ENCODE assay signal across 12 cellular contexts in the genomic region with DNA sequence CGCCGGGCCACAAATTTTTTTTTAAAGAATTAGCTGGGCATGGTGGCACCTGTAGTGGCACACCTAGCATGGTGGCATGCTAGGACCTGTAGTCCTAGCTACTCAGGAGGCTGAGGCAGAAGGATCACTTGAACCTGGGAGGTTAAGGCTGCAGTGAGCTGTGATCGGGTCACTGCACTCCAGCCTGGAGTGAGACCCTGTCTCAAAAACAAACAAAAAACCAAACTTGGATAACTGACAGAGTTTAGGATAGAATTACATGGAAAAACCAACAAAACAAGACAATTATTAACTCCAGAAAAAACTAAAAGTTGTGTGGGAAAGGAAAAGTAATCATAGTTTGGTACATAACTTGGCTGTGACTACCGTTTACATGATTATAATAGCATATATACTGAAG. TPM values are rescaled to one million over a fixed set of nuclear protein-coding genes. Genes with fewer than 3 reads are reported as not detected.
DNase-seq lines count a peak whose midpoint lies in the region; ATAC-seq and TF ChIP-seq lines count a peak whose summit lies in the region.
"Had no signal": no experiment of that assay in that cellular context is flagged by ENCODE, and none has a peak within 500 bp of the region (broad histone marks: within the 10 kb centered on the region; RNA-seq: fewer than 3 reads in every experiment).

No MANE protein-coding gene starts in this region.

- intact Hi-C loops in cardiac septum (cut with DNase I) = no loop called here
- intact Hi-C loops in left ventricle myocardium superior (cut with micrococcal nuclease) = loop anchor here (10.0 kb wide), 1 partner anchor 50 kb away; no protein-coding TSS in a partner anchor
- intact Hi-C loops in activated T-helper 1 cell treated with anti-CD3 and anti-CD28 coated beads, Interleukin-12 subunit alpha, Interleukin-12 subunit beta, Interleukin-2, Interleukin-4 antibody, amounts not matched to agents 30 ng/mL and 10 ng/mL and 1 ng/mL, durations not matched to agents 14 hours and 24 hours and 36 hours (cut with micrococcal nuclease) = no loop called here
- intact Hi-C loops in right lobe of liver (cut with DNase I) = no loop called here
- intact Hi-C loops in upper lobe of right lung (cut with DNase I) = no loop called here

- WGBS in right lobe of liver (ENCODE audit: insufficient coverage, low coverage, low lambda C conversion rate, missing lambda C conversion rate) = 59% methylated on average over 4 of the region's 4 CpGs

- DNase-seq in cardiac septum (ENCODE audit: low spot score) (peak; percentile 38), left ventricle myocardium superior (no peak), right lobe of liver (peak in 1 of 3 donors; percentile 33), upper lobe of right lung (no peak), H7 (no peak), RPMI8226 (no peak), GM13976 (ENCODE audit: low spot score) (no peak)
- DNase-seq in activated T-helper 1 cell treated with anti-CD3 and anti-CD28 coated beads, Interleukin-12 subunit alpha, Interleukin-12 subunit beta, Interleukin-2, Interleukin-4 antibody, amounts not matched to agents 30 ng/mL and 10 ng/mL and 1 ng/mL, durations not matched to agents 14 hours and 24 hours and 36 hours (ENCODE audit: low spot score) = no peak
- DNase-seq: GOT3, left cardiac atrium, NCI-H1694 had no signal

- H3K27ac Mint-ChIP-seq in activated T-helper 1 cell treated with anti-CD3 and anti-CD28 coated beads, Interleukin-12 subunit alpha, Interleukin-12 subunit beta, Interleukin-2, Interleukin-4 antibody, amounts not matched to agents 30 ng/mL and 10 ng/mL and 1 ng/mL, durations not matched to agents 14 hours and 24 hours and 36 hours = peak overlapping the region; percentile 100

- H3K36me3 ChIP-seq in right lobe of liver (no peaks in the 10 kb centered on the region), upper lobe of right lung (no peaks in the 10 kb centered on the region), H7 (replicated peaks; ENCODE audit: control insufficient read depth, insufficient read depth, low read length) (no peaks in the 10 kb centered on the region)
- H3K36me3 ChIP-seq: BLaER1 had no signal

- H3K36me3 Mint-ChIP-seq in activated T-helper 1 cell treated with anti-CD3 and anti-CD28 coated beads, Interleukin-12 subunit alpha, Interleukin-12 subunit beta, Interleukin-2, Interleukin-4 antibody, amounts not matched to agents 30 ng/mL and 10 ng/mL and 1 ng/mL, durations not matched to agents 14 hours and 24 hours and 36 hours (ENCODE audit: low read depth) = peaks cover 15% of the 10 kb centered on the region

- H3K4me1 ChIP-seq in right lobe of liver (peaks cover 0 to 9% (median 2%) of the 10 kb centered on the region in 4 donors), upper lobe of right lung (peaks cover 10% of the 10 kb centered on the region)

- no peak overlapping the region for H3K4me3 ChIP-seq in right lobe of liver
- H3K4me3 ChIP-seq in upper lobe of right lung = peak overlapping the region; percentile 83
- no peak overlapping the region for H3K4me3 ChIP-seq in H7 (ENCODE audit: insufficient read depth, low read depth, low read length)
- H3K4me3 ChIP-seq: BLaER1 had no signal

- H3K27ac ChIP-seq in right lobe of liver (peak overlapping the region in 2 of 3 donors; percentile 100), upper lobe of right lung (no peak overlapping the region)
- H3K27ac ChIP-seq: BLaER1 had no signal

- in situ Hi-C loops in GM13976 (cut with MboI; ENCODE audit: low sequenced_read_pairs, unreplicated experiment) = no loop called here

- peak overlapping the region; percentile 94 for H3K4me3 Mint-ChIP-seq in activated T-helper 1 cell treated with anti-CD3 and anti-CD28 coated beads, Interleukin-12 subunit alpha, Interleukin-12 subunit beta, Interleukin-2, Interleukin-4 antibody, amounts not matched to agents 30 ng/mL and 10 ng/mL and 1 ng/mL, durations not matched to agents 14 hours and 24 hours and 36 hours

- TF ChIP-seq CTCF in right lobe of liver (IDR thresholded peaks at IDR 0.05) = no peak
- no peak for TF ChIP-seq CTCF in upper lobe of right lung (IDR thresholded peaks at IDR 0.05)
- no peak for TF ChIP-seq CTCF in GM13976 (IDR thresholded peaks at IDR 0.05; ENCODE audit: borderline replicate concordance, control extremely low read depth, extremely low read depth, insufficient read depth, missing control alignments)

- no peaks in the 10 kb centered on the region for H3K27me3 Mint-ChIP-seq in activated T-helper 1 cell treated with anti-CD3 and anti-CD28 coated beads, Interleukin-12 subunit alpha, Interleukin-12 subunit beta, Interleukin-2, Interleukin-4 antibody, amounts not matched to agents 30 ng/mL and 10 ng/mL and 1 ng/mL, durations not matched to agents 14 hours and 24 hours and 36 hours (ENCODE audit: insufficient read depth)

- no peaks in the 10 kb centered on the region for H3K9me3 ChIP-seq in right lobe of liver
- H3K9me3 ChIP-seq in upper lobe of right lung = no peaks in the 10 kb centered on the region
- H3K9me3 ChIP-seq: BLaER1 had no signal

- no peaks in the 10 kb centered on the region for H3K27me3 ChIP-seq in right lobe of liver
- H3K27me3 ChIP-seq in upper lobe of right lung = no peaks in the 10 kb centered on the region
- no peaks in the 10 kb centered on the region for H3K27me3 ChIP-seq in H7 (ENCODE audit: control insufficient read depth, insufficient read depth, low read length)
- H3K27me3 ChIP-seq: BLaER1 had no signal

- ATAC-seq in left ventricle myocardium superior = no peak
- no peak for ATAC-seq in right lobe of liver
- ATAC-seq in upper lobe of right lung = no peak
- ATAC-seq: left cardiac atrium had no signal

- H3K9me3 Mint-ChIP-seq in activated T-helper 1 cell treated with anti-CD3 and anti-CD28 coated beads, Interleukin-12 subunit alpha, Interleukin-12 subunit beta, Interleukin-2, Interleukin-4 antibody, amounts not matched to agents 30 ng/mL and 10 ng/mL and 1 ng/mL, durations not matched to agents 14 hours and 24 hours and 36 hours = no peaks in the 10 kb centered on the region

- no peak for TF ChIP-seq POLR2A in right lobe of liver (IDR thresholded peaks at IDR 0.05)

- peaks cover 39% of the 10 kb centered on the region for H3K4me1 Mint-ChIP-seq in activated T-helper 1 cell treated with anti-CD3 and anti-CD28 coated beads, Interleukin-12 subunit alpha, Interleukin-12 subunit beta, Interleukin-2, Interleukin-4 antibody, amounts not matched to agents 30 ng/mL and 10 ng/mL and 1 ng/mL, durations not matched to agents 14 hours and 24 hours and 36 hours (ENCODE audit: low read depth)

RNA-seq across cellular contexts. Expression of a gene that starts 1.6 kb away (rescaled TPM):
- total RNA-seq in cardiac septum (193 TPM), left ventricle myocardium superior (252 TPM), right lobe of liver (10 to 100 TPM; 50.2 to 85.4 (median 66.3) TPM), upper lobe of right lung (316 TPM)
- 457 and 480 TPM in 2 replicates for total RNA-seq in activated T-helper 1 cell treated with anti-CD3 and anti-CD28 coated beads, Interleukin-12 subunit alpha, Interleukin-12 subunit beta, Interleukin-2, Interleukin-4 antibody, amounts not matched to agents 30 ng/mL and 10 ng/mL and 1 ng/mL, durations not matched to agents 14 hours and 24 hours and 36 hours
- 9.0 and 18.3 TPM in 2 replicates for total RNA-seq in H7 (2014; rRNA removed; shearing (Covaris generic))

RNA-seq across cellular contexts. Expression of a gene that starts 42.5 kb away (rescaled TPM):
- total RNA-seq in cardiac septum (278 TPM), left ventricle myocardium superior (540 TPM), right lobe of liver (10 to 100 TPM; 44.5 to 63.9 (median 48.7) TPM), upper lobe of right lung (68.2 TPM)
- total RNA-seq in activated T-helper 1 cell treated with anti-CD3 and anti-CD28 coated beads, Interleukin-12 subunit alpha, Interleukin-12 subunit beta, Interleukin-2, Interleukin-4 antibody, amounts not matched to agents 30 ng/mL and 10 ng/mL and 1 ng/mL, durations not matched to agents 14 hours and 24 hours and 36 hours = 105 and 121 TPM in 2 replicates
- 45.7 and 56.7 TPM in 2 replicates for total RNA-seq in H7 (2014; rRNA removed; shearing (Covaris generic))

RNA-seq across cellular contexts. Expression of a gene that starts 42.9 kb away (rescaled TPM):
- total RNA-seq in cardiac septum (14.2 TPM), left ventricle myocardium superior (12.7 TPM), right lobe of liver (10 to 100 TPM in 3 of 6 experiments, 1 to 10 TPM in 3; 5.5 to 14.0 (median 10.3) TPM), upper lobe of right lung (32.9 TPM)
- total RNA-seq in activated T-helper 1 cell treated with anti-CD3 and anti-CD28 coated beads, Interleukin-12 subunit alpha, Interleukin-12 subunit beta, Interleukin-2, Interleukin-4 antibody, amounts not matched to agents 30 ng/mL and 10 ng/mL and 1 ng/mL, durations not matched to agents 14 hours and 24 hours and 36 hours = 26.1 and 29.4 TPM in 2 replicates
- total RNA-seq in H7 (2014; rRNA removed; shearing (Covaris generic)) = 5.7 and 6.8 TPM in 2 replicates
